In the genomic region with DNA sequence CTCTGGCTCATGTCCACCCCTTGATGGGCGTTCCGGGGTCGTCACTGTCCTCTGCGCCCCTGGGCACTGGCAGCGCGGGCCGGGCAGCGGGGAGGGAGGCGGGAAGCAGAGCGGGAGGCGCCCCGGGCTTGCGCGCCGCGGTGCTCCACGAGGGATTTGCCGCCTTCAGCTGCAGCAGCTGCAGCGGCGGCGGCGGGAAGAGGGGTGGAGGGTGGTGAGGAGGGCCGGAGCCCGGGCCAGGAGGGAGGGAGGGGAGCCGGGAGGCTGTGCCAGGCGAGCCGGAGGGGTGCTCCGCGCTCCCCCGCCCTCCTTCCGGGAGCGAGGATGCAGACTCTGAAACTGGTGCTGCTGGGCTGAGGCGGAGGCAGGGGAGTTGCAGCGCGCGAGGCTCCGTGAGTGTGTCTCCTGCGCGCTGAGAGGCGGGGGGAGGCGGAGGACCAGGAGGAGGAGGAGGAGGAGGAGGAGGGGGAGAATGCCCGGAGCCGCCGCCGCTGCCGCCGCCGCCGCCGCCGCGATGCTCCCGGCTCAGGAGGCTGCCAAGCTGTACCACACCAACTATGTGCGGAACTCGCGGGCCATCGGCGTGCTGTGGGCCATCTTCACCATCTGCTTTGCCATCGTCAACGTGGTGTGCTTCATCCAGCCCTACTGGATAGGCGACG, we compare ENCODE assay signal across 10 cellular contexts. TPM values are rescaled to one million over a fixed set of nuclear protein-coding genes. Genes with fewer than 3 reads are reported as not detected.
DNase-seq lines count a peak whose midpoint lies in the region; ATAC-seq and TF ChIP-seq lines count a peak whose summit lies in the region.
"Had no signal": no experiment of that assay in that cellular context is flagged by ENCODE, and none has a peak within 500 bp of the region (broad histone marks: within the 10 kb centered on the region; RNA-seq: fewer than 3 reads in every experiment).

A gene (plus strand): TSS at position 296 of the 662 bp plus-strand sequence.

- DNase-seq in NCI-H1417 (lab: John Stamatoyannopoulos, UW) (peak; percentile 45 to 84 (median 80)), NCI-H1417 treated with DMSO at 0.1 percent for 48 hours (lab: John Stamatoyannopoulos, UW) (no peak), hepatocyte (ENCODE audit: low spot score) (peak; percentile 10), smooth muscle cell (lab: John Stamatoyannopoulos, UW; ENCODE audit: unreplicated experiment) (no peak), midbrain (lab: John Stamatoyannopoulos, UW) (no peak)
- no peak for DNase-seq in activated naive CD4-positive, alpha-beta T cell treated with anti-CD3 and anti-CD28 coated beads, Interleukin-2, amount 50 U/mL, for 16 hours

- H3K79me2 ChIP-seq in OCI-LY3 (ENCODE audit: low read length) (no peaks in the 10 kb centered on the region), hepatocyte (no peaks in the 10 kb centered on the region), smooth muscle cell (ENCODE audit: low read depth) (no peaks in the 10 kb centered on the region)

- H3K27me3 ChIP-seq in OCI-LY3 (ENCODE audit: low read depth, low read length) (peaks cover 24% of the 10 kb centered on the region), hepatocyte (peaks cover 74% of the 10 kb centered on the region), smooth muscle cell (ENCODE audit: low read depth) (peaks cover 87% of the 10 kb centered on the region)

- peak within 1 kb of the TSS; percentile 63 for H3K9ac ChIP-seq in OCI-LY3 (ENCODE audit: low read length)
- H3K9ac ChIP-seq in smooth muscle cell (ENCODE audit: low read depth): no peak within 1 kb of the TSS

- no peaks in the 10 kb centered on the region for H4K20me1 ChIP-seq in OCI-LY3 (ENCODE audit: insufficient read depth, low read length)
- H4K20me1 ChIP-seq in hepatocyte (ENCODE audit: insufficient read depth, poor library complexity, severe bottlenecking): no peaks in the 10 kb centered on the region
- no peaks in the 10 kb centered on the region for H4K20me1 ChIP-seq in smooth muscle cell (ENCODE audit: low read depth)

- ATAC-seq in GM21381 (IDR thresholded peaks at IDR 0.05; ENCODE audit: unreplicated experiment): no peak

- 2% methylated on average over 24 of the region's 62 CpGs for WGBS in hepatocyte (ENCODE audit: low lambda C conversion rate, missing lambda C conversion rate)
- WGBS in smooth muscle cell (ENCODE audit: low lambda C conversion rate): 2% methylated on average over 24 of the region's 62 CpGs

- TF ChIP-seq CTCF in OCI-LY3 (IDR thresholded peaks at IDR 0.05; ENCODE audit: low read depth, low read length) (no peak), hepatocyte (IDR thresholded peaks at IDR 0.05; ENCODE audit: poor library complexity) (no peak), smooth muscle cell (IDR thresholded peaks at IDR 0.05; ENCODE audit: borderline replicate concordance, insufficient read depth, poor library complexity, severe bottlenecking) (no peak)

- no peaks in the 10 kb centered on the region for H3K9me2 ChIP-seq in hepatocyte (replicated peaks; ENCODE audit: insufficient read depth)

- peaks cover 8% of the 10 kb centered on the region for H3K4me1 ChIP-seq in OCI-LY3 (ENCODE audit: low read length)
- H3K4me1 ChIP-seq in hepatocyte (ENCODE audit: insufficient read depth): peaks cover 6% of the 10 kb centered on the region
- H3K4me1 ChIP-seq in smooth muscle cell (ENCODE audit: low read depth): peaks cover 10% of the 10 kb centered on the region

- no peaks in the 10 kb centered on the region for H3K9me3 ChIP-seq in OCI-LY3 (ENCODE audit: insufficient read depth, low read length)
- H3K9me3 ChIP-seq in hepatocyte (ENCODE audit: low read depth): no peaks in the 10 kb centered on the region
- no peaks in the 10 kb centered on the region for H3K9me3 ChIP-seq in smooth muscle cell (replicated peaks; ENCODE audit: low read depth)
- H3K9me3 ChIP-seq: gastroesophageal sphincter had no signal

- H3K27ac ChIP-seq in OCI-LY3 (ENCODE audit: low read length): no peak within 1 kb of the TSS
- H3K27ac ChIP-seq in hepatocyte: no peak within 1 kb of the TSS
- no peak within 1 kb of the TSS for H3K27ac ChIP-seq in smooth muscle cell (ENCODE audit: low read depth)
- H3K27ac ChIP-seq: 22Rv1, gastroesophageal sphincter had no signal

- no peaks in the 10 kb centered on the region for H3F3A ChIP-seq in smooth muscle cell (ENCODE audit: low read depth)

- peak within 1 kb of the TSS; percentile 85 for H3K4me3 ChIP-seq in OCI-LY3 (ENCODE audit: low read length)
- H3K4me3 ChIP-seq in hepatocyte: peak within 1 kb of the TSS; percentile 13
- peak within 1 kb of the TSS; percentile 26 for H3K4me3 ChIP-seq in smooth muscle cell

- H2AFZ ChIP-seq in OCI-LY3 (ENCODE audit: low read depth, low read length) (peak within 1 kb of the TSS; percentile 87), hepatocyte (peak within 1 kb of the TSS; percentile 9), smooth muscle cell (ENCODE audit: low read depth) (no peak within 1 kb of the TSS)

- H3K4me2 ChIP-seq in OCI-LY3 (ENCODE audit: low read length) (peak within 1 kb of the TSS; percentile 84), hepatocyte (peak within 1 kb of the TSS; percentile 79), smooth muscle cell (peak within 1 kb of the TSS; percentile 80)

- H3K36me3 ChIP-seq in OCI-LY3 (replicated peaks; ENCODE audit: low read depth, low read length) (no peaks in the 10 kb centered on the region), hepatocyte (replicated peaks; ENCODE audit: insufficient read depth, low read depth) (no peaks in the 10 kb centered on the region), smooth muscle cell (ENCODE audit: low read depth) (no peaks in the 10 kb centered on the region)
- H3K36me3 ChIP-seq: gastroesophageal sphincter had no signal

RNA-seq across cellular contexts. Expression of the gene that starts here (rescaled TPM):
- total RNA-seq in hepatocyte (not detected in 2 replicates), smooth muscle cell (not detected in 2 replicates)
- polyA plus RNA-seq in hepatocyte (0.43 TPM in 1 of 2 replicates, not detected in the other), smooth muscle cell (not detected in 2 replicates)
- total RNA-seq: gastroesophageal sphincter had no signal

Comparison
In these comparisons a context has a peak if more than half of its experiments do, and no peak if none do; other contexts are left out.
1. DNase-seq: peak in NCI-H1417 (3 of 3); none in NCI-H1417 treated with DMSO at 0.1 percent for 48 hours (single experiment), smooth muscle cell (single experiment), activated naive CD4-positive, alpha-beta T cell treated with anti-CD3 and anti-CD28 coated beads, Interleukin-2, amount 50 U/mL, for 16 hours (single experiment) and midbrain (single experiment).
2. Peak in DNase-seq, H3K4me3 ChIP-seq and H3K4me2 ChIP-seq in hepatocyte; RNA of the gene not detected or under 1 TPM.
3. H3K4me3 ChIP-seq: peak in every context shown above with its lines; median percentile 85 in OCI-LY3; 26 in smooth muscle cell; 13 in hepatocyte.
4. Peak in every context shown above with its lines, with median percentiles within 50 percentile points of each other: H3K4me2 ChIP-seq.